In genomic region chr6:160883999-160884398, GRCh38 we compare ENCODE assay signal across 1 cellular context.
TF ChIP-seq lines count a peak whose summit lies in the region.

No MANE protein-coding gene starts in this region.

TF ChIP-seq in GM12878, 131 proteins besides CTCF, POLR2A, EP300 and RAD21 (continued from another document):
- TF ChIP-seq CBFB (IDR thresholded peaks at IDR 0.05; ENCODE audit: low read depth) = no peak
- no peak for TF ChIP-seq HDGF (IDR thresholded peaks at IDR 0.05)
- no peak for TF ChIP-seq PKNOX1 (IDR thresholded peaks at IDR 0.05)
- TF ChIP-seq CUX1 (IDR thresholded peaks at IDR 0.05; ENCODE audit: insufficient replicate concordance, low read depth, low read length) = no peak
- no peak for TF ChIP-seq MXI1 (IDR thresholded peaks at IDR 0.05; ENCODE audit: low read depth, low read length)
- TF ChIP-seq GABPA (IDR thresholded peaks at IDR 0.05; ENCODE audit: low read depth) = no peak
- TF ChIP-seq RELB (IDR thresholded peaks at IDR 0.05; ENCODE audit: low read depth) = no peak
